Comparison of ENCODE assay signal across 9 cellular contexts in genomic region chr21:16196521-16197208, GRCh38.
DNase-seq lines count a peak whose midpoint lies in the region; ATAC-seq, FAIRE-seq and TF ChIP-seq lines count a peak whose summit lies in the region.
"Had no signal": no experiment of that assay in that cellular context is flagged by ENCODE, and none has a peak within 500 bp of the region (broad histone marks: within the 10 kb centered on the region; RNA-seq: fewer than 3 reads in every experiment).

No MANE protein-coding gene starts in this region.

- ATAC-seq in GM21515 (IDR thresholded peaks at IDR 0.05; ENCODE audit: unreplicated experiment): no peak
- no peak for ATAC-seq in HG02642 (IDR thresholded peaks at IDR 0.05; ENCODE audit: poor library complexity, unreplicated experiment)
- ATAC-seq in natural killer cell treated with Interleukin-12 subunit alpha and Interleukin-12 subunit beta and Interleukin-15 and Interleukin-18, amount 100 ng/mL, for 72 hours: no peak
- ATAC-seq: activated T-helper 17 cell treated with anti-CD3 and anti-CD28 coated beads, Interleukin-2, amount 50 U/mL, for 72 hours had no signal

- peak overlapping the region; percentile 69 for H3K4me2 ChIP-seq in hepatocyte
- H3K4me2 ChIP-seq in smooth muscle cell: peak overlapping the region; percentile 75

- H4K20me1 ChIP-seq in hepatocyte (ENCODE audit: insufficient read depth, poor library complexity, severe bottlenecking) (no peaks in the 10 kb centered on the region), smooth muscle cell (ENCODE audit: low read depth) (no peaks in the 10 kb centered on the region)

- H2AFZ ChIP-seq in hepatocyte (peak overlapping the region; percentile 20), smooth muscle cell (ENCODE audit: low read depth) (peak overlapping the region; percentile 76)

- H3K9me3 ChIP-seq in hepatocyte (ENCODE audit: low read depth): no peaks in the 10 kb centered on the region
- H3K9me3 ChIP-seq in smooth muscle cell (replicated peaks; ENCODE audit: low read depth): peaks cover 2% of the 10 kb centered on the region

- H3K27me3 Mint-ChIP-seq in natural killer cell treated with Interleukin-12 subunit alpha and Interleukin-12 subunit beta and Interleukin-15 and Interleukin-18, amount 100 ng/mL, for 72 hours: no peaks in the 10 kb centered on the region
- H3K27me3 Mint-ChIP-seq in activated T-helper 2 cell treated with anti-CD3 and anti-CD28 coated beads, Interferon-gamma antibody, Interleukin-2, Interleukin-4, amounts not matched to agents 10 μg/mL and 5 μg/mL and 100 μg/mL, durations not matched to agents 14 hours and 24 hours and 36 hours (ENCODE audit: low read depth): peaks cover 6% of the 10 kb centered on the region
- H3K27me3 Mint-ChIP-seq: activated T-helper 17 cell treated with anti-CD3 and anti-CD28 coated beads, Interleukin-2, amount 50 U/mL, for 72 hours had no signal

- H3K9me3 Mint-ChIP-seq in natural killer cell treated with Interleukin-12 subunit alpha and Interleukin-12 subunit beta and Interleukin-15 and Interleukin-18, amount 100 ng/mL, for 72 hours: peaks cover 8% of the 10 kb centered on the region
- H3K9me3 Mint-ChIP-seq in activated T-helper 2 cell treated with anti-CD3 and anti-CD28 coated beads, Interferon-gamma antibody, Interleukin-2, Interleukin-4, amounts not matched to agents 10 μg/mL and 5 μg/mL and 100 μg/mL, durations not matched to agents 14 hours and 24 hours and 36 hours: peaks cover 4% of the 10 kb centered on the region
- H3K9me3 Mint-ChIP-seq: activated T-helper 17 cell treated with anti-CD3 and anti-CD28 coated beads, Interleukin-2, amount 50 U/mL, for 72 hours had no signal

- H3K9me2 ChIP-seq in hepatocyte (replicated peaks; ENCODE audit: insufficient read depth): no peaks in the 10 kb centered on the region

- DNase-seq in H54 (ENCODE audit: insufficient read length, low spot score) (no peak), hepatocyte (ENCODE audit: low spot score) (no peak), smooth muscle cell (lab: John Stamatoyannopoulos, UW; ENCODE audit: unreplicated experiment) (no peak)
- DNase-seq in natural killer cell treated with Interleukin-12 subunit alpha and Interleukin-12 subunit beta and Interleukin-15 and Interleukin-18, amount 100 ng/mL, for 72 hours (ENCODE audit: low spot score): no peak
- no peak for DNase-seq in activated T-helper 2 cell treated with anti-CD3 and anti-CD28 coated beads, Interferon-gamma antibody, Interleukin-2, Interleukin-4, amounts not matched to agents 10 μg/mL and 5 μg/mL and 100 μg/mL, durations not matched to agents 14 hours and 24 hours and 36 hours (ENCODE audit: low spot score)

- peak overlapping the region; percentile 71 for H3K27ac ChIP-seq in angular gyrus (ENCODE audit: low read depth, low read length)
- peak overlapping the region; percentile 90 for H3K27ac ChIP-seq in hepatocyte
- no peak overlapping the region for H3K27ac ChIP-seq in smooth muscle cell (ENCODE audit: low read depth)

- WGBS in hepatocyte (ENCODE audit: low lambda C conversion rate, missing lambda C conversion rate): 62% methylated on average over 6 of the region's 6 CpGs
- 75% methylated on average over 6 of the region's 6 CpGs for WGBS in smooth muscle cell (ENCODE audit: low lambda C conversion rate)

- H3K36me3 ChIP-seq in hepatocyte (replicated peaks; ENCODE audit: insufficient read depth, low read depth): no peaks in the 10 kb centered on the region
- no peaks in the 10 kb centered on the region for H3K36me3 ChIP-seq in smooth muscle cell (ENCODE audit: low read depth)

- no peaks in the 10 kb centered on the region for H3K4me1 Mint-ChIP-seq in natural killer cell treated with Interleukin-12 subunit alpha and Interleukin-12 subunit beta and Interleukin-15 and Interleukin-18, amount 100 ng/mL, for 72 hours (ENCODE audit: low read depth in 2 of 2)
- H3K4me1 Mint-ChIP-seq in activated T-helper 2 cell treated with anti-CD3 and anti-CD28 coated beads, Interferon-gamma antibody, Interleukin-2, Interleukin-4, amounts not matched to agents 10 μg/mL and 5 μg/mL and 100 μg/mL, durations not matched to agents 14 hours and 24 hours and 36 hours (ENCODE audit: low read depth): peaks cover 8% of the 10 kb centered on the region
- H3K4me1 Mint-ChIP-seq: activated T-helper 17 cell treated with anti-CD3 and anti-CD28 coated beads, Interleukin-2, amount 50 U/mL, for 72 hours had no signal

- no peaks in the 10 kb centered on the region for H3K27me3 ChIP-seq in hepatocyte
- no peaks in the 10 kb centered on the region for H3K27me3 ChIP-seq in smooth muscle cell (ENCODE audit: low read depth)

- H3F3A ChIP-seq in smooth muscle cell (ENCODE audit: low read depth): no peaks in the 10 kb centered on the region

- TF ChIP-seq CTCF in hepatocyte (IDR thresholded peaks at IDR 0.05; ENCODE audit: poor library complexity) (no peak), smooth muscle cell (IDR thresholded peaks at IDR 0.05; ENCODE audit: borderline replicate concordance, insufficient read depth, poor library complexity, severe bottlenecking) (no peak)

- H3K27ac Mint-ChIP-seq in natural killer cell treated with Interleukin-12 subunit alpha and Interleukin-12 subunit beta and Interleukin-15 and Interleukin-18, amount 100 ng/mL, for 72 hours: no peak overlapping the region
- H3K27ac Mint-ChIP-seq in activated T-helper 2 cell treated with anti-CD3 and anti-CD28 coated beads, Interferon-gamma antibody, Interleukin-2, Interleukin-4, amounts not matched to agents 10 μg/mL and 5 μg/mL and 100 μg/mL, durations not matched to agents 14 hours and 24 hours and 36 hours: no peak overlapping the region
- H3K27ac Mint-ChIP-seq: activated T-helper 17 cell treated with anti-CD3 and anti-CD28 coated beads, Interleukin-2, amount 50 U/mL, for 72 hours had no signal

- H3K4me1 ChIP-seq in hepatocyte (ENCODE audit: insufficient read depth) (peaks cover 17% of the 10 kb centered on the region), smooth muscle cell (ENCODE audit: low read depth) (peaks cover 16% of the 10 kb centered on the region)

- peak; percentile 79 for FAIRE-seq in H54 (lab: Jason Lieb, UNC)

- peak overlapping the region; percentile 30 for H3K4me3 ChIP-seq in hepatocyte
- H3K4me3 ChIP-seq in smooth muscle cell: peak overlapping the region; percentile 43

- H3K79me2 ChIP-seq in hepatocyte (peaks cover 35% of the 10 kb centered on the region), smooth muscle cell (ENCODE audit: low read depth) (no peaks in the 10 kb centered on the region)

- TF ChIP-seq POLR2A in H54 (IDR thresholded peaks at IDR 0.05; ENCODE audit: low read depth, low read length): no peak

- no peak overlapping the region for H3K4me3 Mint-ChIP-seq in natural killer cell treated with Interleukin-12 subunit alpha and Interleukin-12 subunit beta and Interleukin-15 and Interleukin-18, amount 100 ng/mL, for 72 hours
- no peak overlapping the region for H3K4me3 Mint-ChIP-seq in activated T-helper 2 cell treated with anti-CD3 and anti-CD28 coated beads, Interferon-gamma antibody, Interleukin-2, Interleukin-4, amounts not matched to agents 10 μg/mL and 5 μg/mL and 100 μg/mL, durations not matched to agents 14 hours and 24 hours and 36 hours (ENCODE audit: low read depth)
- H3K4me3 Mint-ChIP-seq: activated T-helper 17 cell treated with anti-CD3 and anti-CD28 coated beads, Interleukin-2, amount 50 U/mL, for 72 hours had no signal

- no peaks in the 10 kb centered on the region for H3K36me3 Mint-ChIP-seq in natural killer cell treated with Interleukin-12 subunit alpha and Interleukin-12 subunit beta and Interleukin-15 and Interleukin-18, amount 100 ng/mL, for 72 hours
- H3K36me3 Mint-ChIP-seq in activated T-helper 2 cell treated with anti-CD3 and anti-CD28 coated beads, Interferon-gamma antibody, Interleukin-2, Interleukin-4, amounts not matched to agents 10 μg/mL and 5 μg/mL and 100 μg/mL, durations not matched to agents 14 hours and 24 hours and 36 hours (ENCODE audit: low read depth): no peaks in the 10 kb centered on the region

- intact Hi-C loops in activated T-helper 2 cell treated with anti-CD3 and anti-CD28 coated beads, Interferon-gamma antibody, Interleukin-2, Interleukin-4, amounts not matched to agents 10 μg/mL and 5 μg/mL and 100 μg/mL, durations not matched to agents 14 hours and 24 hours and 36 hours (cut with micrococcal nuclease): no loop called here

- peak overlapping the region; percentile 12 for H3K9ac ChIP-seq in smooth muscle cell (ENCODE audit: low read depth)
